ENCODE assay signal across 8 cellular contexts in genomic region chr11:115504279-115505158, GRCh38. TPM values are rescaled to one million over a fixed set of nuclear protein-coding genes. Genes with fewer than 3 reads are reported as not detected.
DNase-seq lines count a peak whose midpoint lies in the region; ATAC-seq, FAIRE-seq and TF ChIP-seq lines count a peak whose summit lies in the region.

Gene CADM1, minus strand, starts transcription at chr11:115504415.

- BruUV-seq in GM12878 (replicated peaks; lab: Mats Ljungman, UMichigan), result no TSS peak

- peak within 1 kb of the TSS; percentile 21; the same call in 1 of the 2 replicates for H3K4me2 ChIP-seq in GM12878 (ENCODE audit: control insufficient read depth, insufficient read depth)

- H3K27me3 ChIP-seq in CD8-positive, alpha-beta T cell (ENCODE audit: insufficient read depth, low read length), result peaks cover 18% of the 10 kb centered on the region
- peaks cover 12 to 29% of the 10 kb centered on the region in 2 experiments for H3K27me3 ChIP-seq in GM12878 (replicated peaks in 1 of 2; ENCODE audit: control insufficient read depth in 2 of 2, insufficient read depth in 2 of 2, low read length in 1 of 2)

- no peak for TF ChIP-seq RAD21 in GM12878 (IDR thresholded peaks at IDR 0.05; ENCODE audit: insufficient read depth, low read depth, low read length)

- peak; percentile 89 for ATAC-seq in CD8-positive, alpha-beta T cell
- ATAC-seq in GM21619 (IDR thresholded peaks at IDR 0.05; ENCODE audit: unreplicated experiment) (peak; percentile 65), GM12878 (no peak)

- RAD21 ChIA-PET in GM12878 (lab: Charles Lee; ENCODE audit: unreplicated experiment), result no interaction called here

- peak; percentile 64; the same call in 1 of the 2 replicates for TF ChIP-seq POLR2A in GM12878 (IDR thresholded peaks at IDR 0.05; ENCODE audit: low read depth, low read length)

- intact Hi-C loops in CD8-positive, alpha-beta T cell (cut with DNase I, micrococcal nuclease), result no loop called here
- intact Hi-C loops in GM12878 (cut with micrococcal nuclease; ENCODE audit: unreplicated experiment), result loop anchor here (10.0 kb wide), 1 partner anchor 420 kb away; no protein-coding TSS in a partner anchor

- SMC1A ChIA-PET in GM12878 (lab: Charles Lee; ENCODE audit: uncharacterized antibody, unreplicated experiment), result no interaction called here

- H4K20me1 ChIP-seq in GM12878 (ENCODE audit: control insufficient read depth, insufficient read depth), result no peaks in the 10 kb centered on the region

- no peaks in the 10 kb centered on the region for H3K36me3 ChIP-seq in CD8-positive, alpha-beta T cell (ENCODE audit: insufficient read depth, low read length)
- H3K36me3 ChIP-seq in GM12878 (ENCODE audit: control insufficient read depth in 2 of 2, insufficient read depth in 2 of 2, low read length in 1 of 2), result no peaks in the 10 kb centered on the region
- no peaks in the 10 kb centered on the region for H3K36me3 ChIP-seq in urinary bladder (ENCODE audit: insufficient read depth)

- no peak within 1 kb of the TSS for H3K27ac ChIP-seq in CD8-positive, alpha-beta T cell (ENCODE audit: low read depth, low read length)
- no peak within 1 kb of the TSS for H3K27ac ChIP-seq in GM12878 (ENCODE audit: control insufficient read depth, insufficient read depth)
- H3K27ac ChIP-seq in urinary bladder (ENCODE audit: low read depth), result peak within 1 kb of the TSS; percentile 65

- peak; percentile 19 for TF ChIP-seq CTCF in CD8-positive, alpha-beta T cell (IDR thresholded peaks at IDR 0.05)
- 0 out of 6 replicates have a peak, but pooled peaks of 2 of the 3 experiments have one; percentile 3 to 18 for TF ChIP-seq CTCF in GM12878 (IDR thresholded peaks at IDR 0.05 in 2 of 3, conservative IDR thresholded peaks at IDR 0.05 in 1 of 3; ENCODE audit: control insufficient read depth in 2 of 3, extremely low read depth in 1 of 3, insufficient read depth in 1 of 3, low read depth in 3 of 3, low read length in 3 of 3)

- H3K36me3 Mint-ChIP-seq in CD8-positive, alpha-beta T cell, result no peaks in the 10 kb centered on the region

- CTCF ChIA-PET in CD8-positive, alpha-beta T cell (lab: Charles Lee), result no interaction called here
- CTCF ChIA-PET in GM12878 (lab: Yijun Ruan, JAX), result no interaction called here

- POLR2A ChIA-PET in CD8-positive, alpha-beta T cell (lab: Charles Lee), result no interaction called here
- POLR2A ChIA-PET in GM12878 (lab: Charles Lee), result no interaction called here

- H3K9ac ChIP-seq in GM12878 (ENCODE audit: control insufficient read depth, insufficient read depth, low read length), result no peak within 1 kb of the TSS

- 58% methylated on average over 56 of the region's 76 CpGs for WGBS in GM12878 (ENCODE audit: insufficient coverage, insufficient replicate concordance, low lambda C conversion rate, missing lambda C conversion rate)
- under 1% methylated on average over 76 of the region's 76 CpGs for WGBS in urinary bladder

- in situ Hi-C loops in GM12878 (cut with MboI), result no loop called here

- H3K9me3 ChIP-seq in CD8-positive, alpha-beta T cell (ENCODE audit: low read length), result no peaks in the 10 kb centered on the region
- no peaks in the 10 kb centered on the region; the same call in 2 of the 3 replicates for H3K9me3 ChIP-seq in GM12878 (replicated peaks; ENCODE audit: control insufficient read depth, insufficient read depth, low read length)

- peak within 1 kb of the TSS; percentile 53 for H3K4me3 ChIP-seq in CD8-positive, alpha-beta T cell (ENCODE audit: low read depth, low read length)
- H3K4me3 ChIP-seq in GM12878, result no peak within 1 kb of the TSS
- H3K4me3 ChIP-seq in urinary bladder (ENCODE audit: low read depth, low read length), result peak within 1 kb of the TSS; percentile 57

- H3K4me3 Mint-ChIP-seq in CD8-positive, alpha-beta T cell, result peak within 1 kb of the TSS; percentile 72

- peaks cover 17% of the 10 kb centered on the region for H3K4me1 ChIP-seq in CD8-positive, alpha-beta T cell (ENCODE audit: insufficient read depth, low read length)
- H3K4me1 ChIP-seq in GM12878 (ENCODE audit: control insufficient read depth, insufficient read depth, low read length) (no peaks in the 10 kb centered on the region), urinary bladder (ENCODE audit: insufficient read depth) (no peaks in the 10 kb centered on the region)

- peaks cover 33% of the 10 kb centered on the region for H3K27me3 Mint-ChIP-seq in CD8-positive, alpha-beta T cell (ENCODE audit: low read depth)

- H3K79me2 ChIP-seq in GM12878 (ENCODE audit: control insufficient read depth, insufficient read depth, low read length), result no peaks in the 10 kb centered on the region

- no peak for FAIRE-seq in GM12878 (lab: Jason Lieb, UNC)

- TF ChIP-seq EP300 in GM12878 (IDR thresholded peaks at IDR 0.05; ENCODE audit: borderline replicate concordance in 1 of 2, control insufficient read depth in 1 of 2, low read depth in 2 of 2, low read length in 2 of 2), result no peak

- H3K9me3 Mint-ChIP-seq in CD8-positive, alpha-beta T cell, result no peaks in the 10 kb centered on the region

- peak; percentile 66 to 79 (median 72) for DNase-seq in CD8-positive, alpha-beta T cell
- DNase-seq in NCI-H128 (lab: John Stamatoyannopoulos, UW; ENCODE audit: unreplicated experiment), result peak; percentile 99
- peak; percentile 71 to 97 (median 82) for DNase-seq in T-helper 2 cell
- DNase-seq in GM12878 (ENCODE audit: low read depth, low spot score), result no peak
- peak; percentile 95 to 96 for DNase-seq in hippocampal formation (lab: John Stamatoyannopoulos, UW)
- peak; percentile 55 for DNase-seq in pulmonary artery endothelial cell (ENCODE audit: low read depth, low spot score)

- peaks cover 12% of the 10 kb centered on the region for H3K4me1 Mint-ChIP-seq in CD8-positive, alpha-beta T cell (ENCODE audit: low read depth)

- no peak within 1 kb of the TSS for H3K27ac Mint-ChIP-seq in CD8-positive, alpha-beta T cell

- no peak within 1 kb of the TSS for H2AFZ ChIP-seq in GM12878 (ENCODE audit: control insufficient read depth, low read depth, low read length)

TF ChIP-seq in GM12878, 131 proteins besides CTCF, POLR2A, EP300 and RAD21:
- TF ChIP-seq SUZ12 (IDR thresholded peaks at IDR 0.05; ENCODE audit: unreplicated experiment) (peak; percentile 56), TAF1 (IDR thresholded peaks at IDR 0.05; ENCODE audit: borderline replicate concordance, low read depth, low read length) (0 out of 2 replicates have a peak, but pooled peaks have one; percentile 14), NR2C2 (IDR thresholded peaks at IDR 0.05; ENCODE audit: borderline replicate concordance, control insufficient read depth, insufficient read length, low read depth) (no peak)

RNA-seq across cellular contexts. Expression of gene CADM1, which starts in this region (rescaled TPM):
- under 1 TPM; 0.69 to 0.92 TPM for total RNA-seq in CD8-positive, alpha-beta T cell
- not detected in 2 replicates for total RNA-seq in GM12878 (2013; cell fraction: nucleolus; rRNA removed)
- total RNA-seq in GM12878 (2014; rRNA removed) (0.06 TPM in 1 of 2 replicates, not detected in the other), GM12878 (2014; rRNA removed; fragmentation: Illumina TruSeq; extraction: Trizol) (0.09 TPM in 1 of 2 replicates, not detected in the other), GM12878 (2021) (0.13 and 0.38 TPM in 2 replicates), pulmonary artery endothelial cell (2.8 and 5.4 TPM in 2 replicates), urinary bladder (76.0 TPM)
- 0.30 TPM for polyA plus RNA-seq in GM12878 (2011; ENCODE audit: low read depth)
- polyA plus RNA-seq in GM12878 (2011; rRNA removed) (0.20 and 0.48 TPM in 2 replicates), GM12878 (2014; fragmentation: Illumina TruSeq; extraction: Trizol) (0.03 and 0.16 TPM in 2 replicates), GM12878 (2014; fragmentation: Nextera tagmentation; extraction: Ambion mirVana) (not detected), GM12878 (2014; rRNA removed) (0.14 TPM in 1 of 2 replicates, not detected in the other), GM12878 (2016; fragmentation: Nextera tagmentation; extraction: Ambion mirVana) (under 1 TPM; 0.15 to 0.21 TPM), urinary bladder (14.9 TPM)
- 0.22 and 0.23 TPM in 2 replicates for polyA plus RNA-seq in GM12878 (2011; cell fraction: cytosol; rRNA removed)
- 0.79 and 1.1 TPM in 2 replicates for polyA plus RNA-seq in GM12878 (2011; cell fraction: nucleus; rRNA removed)
- 0.54 and 0.73 TPM in 2 replicates for polyA plus RNA-seq in GM12878 (2012)
- polyA minus RNA-seq in GM12878 (2011; rRNA and poly(A)+ RNA removed), result 0.22 and 0.41 TPM in 2 replicates
- polyA minus RNA-seq in GM12878 (2011; cell fraction: cytosol; rRNA and poly(A)+ RNA removed), result not detected in 2 replicates
- polyA minus RNA-seq in GM12878 (2011; cell fraction: nucleus; rRNA and poly(A)+ RNA removed), result 0.24 and 1.1 TPM in 2 replicates

Comparison
In these comparisons a context has a peak if more than half of its experiments do, and no peak if none do; other contexts are left out.
1. RNA of gene CADM1 (total RNA-seq): 76.0 TPM in urinary bladder (single experiment); 2.8 to 5.4 TPM in pulmonary artery endothelial cell, 0.69 to 0.92 TPM in CD8-positive, alpha-beta T cell and 0.06 to 0.38 TPM in GM12878; every median in the first group is over 10 times any median in the second.
2. Peak in DNase-seq, ATAC-seq and H3K4me3 ChIP-seq in CD8-positive, alpha-beta T cell; RNA of the gene not detected or under 1 TPM.